In the genomic region with DNA sequence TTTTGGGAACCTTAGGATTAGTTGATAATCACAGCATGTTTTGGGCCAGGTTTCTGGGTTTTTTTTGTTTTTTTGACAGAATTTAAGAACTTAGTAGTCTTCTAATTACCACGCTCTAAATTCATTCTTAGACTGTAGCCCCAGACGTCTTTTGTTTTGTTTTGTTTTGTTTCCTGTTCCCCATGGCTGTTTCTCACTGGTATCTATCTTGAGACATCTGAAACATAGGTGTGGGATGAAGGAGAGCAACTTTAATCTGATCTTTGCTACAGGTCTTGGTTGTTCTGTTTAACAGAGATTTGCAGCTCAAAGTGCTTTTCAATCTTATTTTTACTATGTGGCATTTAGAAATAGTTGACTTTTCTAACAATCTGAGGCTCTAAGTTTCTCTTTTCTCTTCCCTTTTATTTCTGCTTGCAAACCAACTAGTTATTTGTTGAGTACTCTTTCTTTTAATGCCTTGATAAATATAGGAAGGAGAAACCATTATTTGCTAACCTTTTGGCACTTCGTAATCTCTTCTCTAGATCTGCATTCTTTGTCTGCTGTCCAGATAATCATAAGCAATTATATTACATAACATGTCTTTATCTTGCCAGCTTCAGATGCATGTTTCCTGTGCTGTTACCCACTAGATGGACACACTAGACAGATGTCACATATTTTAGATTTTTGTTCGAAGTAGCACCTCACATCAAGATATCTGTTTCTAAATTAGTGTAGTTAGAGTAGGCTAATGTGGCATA, we compare ENCODE assay signal across 1 cellular context.
A peak's percentile ranks its signal among the peaks of the same experiment; 100 is the strongest.
TF ChIP-seq lines count a peak whose summit lies in the region.

No MANE protein-coding gene starts in this region.

TF ChIP-seq in endothelial cell of umbilical vein, 7 proteins besides CTCF, POLR2A, EP300 and RAD21:
- peak; percentile 72 for TF ChIP-seq POLR2AphosphoS5 (IDR thresholded peaks at IDR 0.05; ENCODE audit: insufficient read depth, low read depth, low read length)
- TF ChIP-seq GATA2 (IDR thresholded peaks at IDR 0.05; ENCODE audit: insufficient read depth, insufficient read length, low read depth, low read length) = peak; percentile 88
- peak; percentile 57 for TF ChIP-seq JUN (IDR thresholded peaks at IDR 0.05; ENCODE audit: borderline replicate concordance, insufficient read depth, insufficient read length, low read depth)
- no peak for TF ChIP-seq EZH2 (IDR thresholded peaks at IDR 0.05; ENCODE audit: borderline replicate concordance, low read depth, low read length, severe bottlenecking)
